ENCODE assay signal across 26 cellular contexts in genomic region chr3:190158261-190158660, GRCh38. TPM values are rescaled to one million over a fixed set of nuclear protein-coding genes. Genes with fewer than 3 reads are reported as not detected.
A peak's percentile ranks its signal among the peaks of the same experiment; 100 is the strongest.
DNase-seq lines count a peak whose midpoint lies in the region; ATAC-seq, FAIRE-seq and TF ChIP-seq lines count a peak whose summit lies in the region.
"Had no signal": no experiment of that assay in that cellular context is flagged by ENCODE, and none has a peak within 500 bp of the region (broad histone marks: within the 10 kb centered on the region; RNA-seq: fewer than 3 reads in every experiment).

No MANE protein-coding gene starts in this region.

- 0% methylated on average over 2 of the region's 2 CpGs for WGBS in GM12878 (ENCODE audit: insufficient coverage, insufficient replicate concordance, low lambda C conversion rate, missing lambda C conversion rate)

- in situ Hi-C loops in GM12878 (cut with MboI) = no loop called here

- no peak overlapping the region for H3K4me3 Mint-ChIP-seq in activated CD4-positive, alpha-beta memory T cell treated with anti-CD3 and anti-CD28 coated beads, Interleukin-2, amount 10 ng/mL, durations not matched to agents 7 days and 5 days
- H3K4me3 Mint-ChIP-seq: CD14-positive monocyte; CD4-positive, alpha-beta memory T cell; CD4-positive, CD25-positive, alpha-beta regulatory T cell; CD8-positive, alpha-beta memory T cell had no signal

- CTCF ChIA-PET in GM12878 (lab: Yijun Ruan, JAX) = interaction anchor here (0.9 to 1.5 kb wide), 2 partner anchors 191 to 196 kb away, joined by 3 read pairs; no protein-coding TSS in a partner anchor
- CTCF ChIA-PET in activated CD4-positive, alpha-beta memory T cell treated with anti-CD3 and anti-CD28 coated beads, Interleukin-2, amount 10 ng/mL, durations not matched to agents 7 days and 5 days (lab: Charles Lee) = no interaction called here

- no peaks in the 10 kb centered on the region for H3K27me3 ChIP-seq in GM12878 (replicated peaks in 1 of 2; ENCODE audit: control insufficient read depth in 2 of 2, insufficient read depth in 2 of 2, low read length in 1 of 2)
- H3K27me3 ChIP-seq in foreskin keratinocyte = no peaks in the 10 kb centered on the region
- H3K27me3 ChIP-seq in osteoblast (ENCODE audit: insufficient read depth, low read length) = no peaks in the 10 kb centered on the region
- no peaks in the 10 kb centered on the region for H3K27me3 ChIP-seq in vagina
- H3K27me3 ChIP-seq: BE2C, BLaER1 had no signal

- no peaks in the 10 kb centered on the region for H3K9me3 ChIP-seq in GM12878 (replicated peaks; ENCODE audit: control insufficient read depth, insufficient read depth, low read length)
- H3K9me3 ChIP-seq in osteoblast (ENCODE audit: low read depth, low read length) = no peaks in the 10 kb centered on the region
- H3K9me3 ChIP-seq in vagina = no peaks in the 10 kb centered on the region
- H3K9me3 ChIP-seq: BE2C had no signal

- H3K27me3 Mint-ChIP-seq in activated CD4-positive, alpha-beta memory T cell treated with anti-CD3 and anti-CD28 coated beads, Interleukin-2, amount 10 ng/mL, durations not matched to agents 7 days and 5 days = no peaks in the 10 kb centered on the region

- TF ChIP-seq POLR2A in GM12878 (IDR thresholded peaks at IDR 0.05; ENCODE audit: low read depth, low read length) (no peak), vagina (IDR thresholded peaks at IDR 0.05) (no peak)

- H3K9me3 Mint-ChIP-seq in activated CD4-positive, alpha-beta memory T cell treated with anti-CD3 and anti-CD28 coated beads, Interleukin-2, amount 10 ng/mL, durations not matched to agents 7 days and 5 days = no peaks in the 10 kb centered on the region

- SMC1A ChIA-PET in GM12878 (lab: Charles Lee; ENCODE audit: uncharacterized antibody, unreplicated experiment) = no interaction called here

- H3K4me3 ChIP-seq in GM12878 (no peak overlapping the region), osteoblast (ENCODE audit: insufficient read depth, low read length) (no peak overlapping the region), vagina (no peak overlapping the region)
- H3K4me3 ChIP-seq: BLaER1 had no signal

- TF ChIP-seq EP300 in GM12878 (IDR thresholded peaks at IDR 0.05; ENCODE audit: borderline replicate concordance in 1 of 2, control insufficient read depth in 1 of 2, low read depth in 2 of 2, low read length in 2 of 2) = no peak

- ATAC-seq in GM12878 (peak; percentile 28), foreskin keratinocyte (no peak)

- H3K4me2 ChIP-seq in GM12878 (ENCODE audit: control insufficient read depth, insufficient read depth) (no peak overlapping the region), osteoblast (ENCODE audit: insufficient read depth, low read length) (no peak overlapping the region)
- H3K4me2 ChIP-seq: BLaER1 had no signal

- no peaks in the 10 kb centered on the region for H3K36me3 ChIP-seq in GM12878 (ENCODE audit: control insufficient read depth in 2 of 2, insufficient read depth in 2 of 2, low read length in 1 of 2)
- H3K36me3 ChIP-seq in osteoblast (ENCODE audit: insufficient read depth, low read length) = no peaks in the 10 kb centered on the region
- no peaks in the 10 kb centered on the region for H3K36me3 ChIP-seq in vagina
- H3K36me3 ChIP-seq: BE2C, BLaER1 had no signal

- no peak for FAIRE-seq in GM12878 (lab: Jason Lieb, UNC)
- FAIRE-seq: A204.1, GM12891, GM19239 had no signal

- no peaks in the 10 kb centered on the region for H3K4me1 ChIP-seq in GM12878 (ENCODE audit: control insufficient read depth, insufficient read depth, low read length)
- peaks cover 15% of the 10 kb centered on the region for H3K4me1 ChIP-seq in foreskin keratinocyte
- H3K4me1 ChIP-seq in osteoblast (ENCODE audit: insufficient read depth, low read length) = peaks cover 23% of the 10 kb centered on the region
- no peaks in the 10 kb centered on the region for H3K4me1 ChIP-seq in vagina
- H3K4me1 ChIP-seq: BE2C, BLaER1 had no signal

- no peaks in the 10 kb centered on the region for H3K4me1 Mint-ChIP-seq in activated CD4-positive, alpha-beta memory T cell treated with anti-CD3 and anti-CD28 coated beads, Interleukin-2, amount 10 ng/mL, durations not matched to agents 7 days and 5 days
- H3K4me1 Mint-ChIP-seq: CD14-positive monocyte; CD4-positive, alpha-beta memory T cell; CD4-positive, CD25-positive, alpha-beta regulatory T cell; CD8-positive, alpha-beta memory T cell had no signal

- DNase-seq in GM12878 (ENCODE audit: low read depth, low spot score) (no peak), foreskin keratinocyte (no peak), osteoblast (ENCODE audit: insufficient read length, low spot score, missing footprints) (peak; percentile 54), vagina (ENCODE audit: extremely low spot score in 2 of 2) (no peak)
- DNase-seq in activated CD4-positive, alpha-beta memory T cell treated with anti-CD3 and anti-CD28 coated beads, Interleukin-2, amount 10 ng/mL, durations not matched to agents 7 days and 5 days = no peak
- DNase-seq in activated naive CD4-positive, alpha-beta T cell treated with Interleukin-2 at 50 U/mL for 16 hours = no peak
- DNase-seq: 8988T; ACHN; BE2C; C1 segment of cervical spinal cord; CD4-positive, alpha-beta memory T cell; CD4-positive, CD25-positive, alpha-beta regulatory T cell; CD8-positive, alpha-beta memory T cell; COR-L47; DMS 273 treated with DMSO at 0.1 percent for 48 hours; DMS153; DMS53; DMS79; DND-41; EL; GDM1 had no signal

- no peak overlapping the region for H3K27ac Mint-ChIP-seq in activated CD4-positive, alpha-beta memory T cell treated with anti-CD3 and anti-CD28 coated beads, Interleukin-2, amount 10 ng/mL, durations not matched to agents 7 days and 5 days
- H3K27ac Mint-ChIP-seq: CD14-positive monocyte; CD4-positive, alpha-beta memory T cell; CD4-positive, CD25-positive, alpha-beta regulatory T cell; CD8-positive, alpha-beta memory T cell had no signal

- intact Hi-C loops in GM12878 (cut with micrococcal nuclease; ENCODE audit: unreplicated experiment) (no loop called here), vagina (cut with DNase I) (no loop called here)

- H3K79me2 ChIP-seq in GM12878 (ENCODE audit: control insufficient read depth, insufficient read depth, low read length) (no peaks in the 10 kb centered on the region), osteoblast (ENCODE audit: insufficient read depth, low read length) (no peaks in the 10 kb centered on the region)

- H2AFZ ChIP-seq in GM12878 (ENCODE audit: control insufficient read depth, low read depth, low read length) (no peak overlapping the region), osteoblast (ENCODE audit: low read length) (no peak overlapping the region)

- no TSS peak for BruUV-seq in GM12878 (replicated peaks; lab: Mats Ljungman, UMichigan)

- RAD21 ChIA-PET in GM12878 (lab: Charles Lee; ENCODE audit: unreplicated experiment) = interaction anchor here (1.3 kb wide), 1 partner anchor 49 kb away, joined by 6 read pairs; no protein-coding TSS in a partner anchor

- POLR2A ChIA-PET in GM12878 (lab: Charles Lee) = no interaction called here
- POLR2A ChIA-PET in activated CD4-positive, alpha-beta memory T cell treated with anti-CD3 and anti-CD28 coated beads, Interleukin-2, amount 10 ng/mL, durations not matched to agents 7 days and 5 days (lab: Charles Lee) = no interaction called here

- H3K9ac ChIP-seq in GM12878 (ENCODE audit: control insufficient read depth, insufficient read depth, low read length) = no peak overlapping the region
- H3K9ac ChIP-seq: BLaER1 had no signal

- TF ChIP-seq CTCF in GM12878 (IDR thresholded peaks at IDR 0.05 in 2 of 3, conservative IDR thresholded peaks at IDR 0.05 in 1 of 3; ENCODE audit: control insufficient read depth in 2 of 3, extremely low read depth in 1 of 3, insufficient read depth in 1 of 3, low read depth in 3 of 3, low read length in 3 of 3) (no peak), foreskin keratinocyte (conservative IDR thresholded peaks at IDR 0.05) (no peak), osteoblast (IDR thresholded peaks at IDR 0.05; ENCODE audit: extremely low read depth, low read depth, low read length) (no peak), vagina (IDR thresholded peaks at IDR 0.05) (no peak)

- H4K20me1 ChIP-seq in GM12878 (ENCODE audit: control insufficient read depth, insufficient read depth) = no peaks in the 10 kb centered on the region
- H4K20me1 ChIP-seq in osteoblast (ENCODE audit: insufficient read depth, low read length) = no peaks in the 10 kb centered on the region
- H4K20me1 ChIP-seq: BLaER1 had no signal

- H3K27ac ChIP-seq in GM12878 (ENCODE audit: control insufficient read depth, insufficient read depth) = no peak overlapping the region
- peak overlapping the region; percentile 26 for H3K27ac ChIP-seq in foreskin keratinocyte
- H3K27ac ChIP-seq in osteoblast (ENCODE audit: low read depth, low read length) = peak overlapping the region; percentile 60
- no peak overlapping the region for H3K27ac ChIP-seq in vagina
- H3K27ac ChIP-seq: BLaER1 had no signal

- no peaks in the 10 kb centered on the region for H3K36me3 Mint-ChIP-seq in activated CD4-positive, alpha-beta memory T cell treated with anti-CD3 and anti-CD28 coated beads, Interleukin-2, amount 10 ng/mL, durations not matched to agents 7 days and 5 days (ENCODE audit: low read depth)
- H3K36me3 Mint-ChIP-seq: CD14-positive monocyte; CD4-positive, alpha-beta memory T cell; CD4-positive, CD25-positive, alpha-beta regulatory T cell; CD8-positive, alpha-beta memory T cell had no signal

- TF ChIP-seq RAD21 in GM12878 (IDR thresholded peaks at IDR 0.05; ENCODE audit: insufficient read depth, low read depth, low read length) = no peak

RNA-seq across cellular contexts. Expression of gene P3H2, which starts 37.6 kb away (rescaled TPM):
- total RNA-seq in GM12878 (2013; cell fraction: nucleolus; rRNA removed) = 161 and 165 TPM in 2 replicates
- 88.8 and 95.5 TPM in 2 replicates for total RNA-seq in GM12878 (2014; rRNA removed)
- 87.3 and 91.7 TPM in 2 replicates for total RNA-seq in GM12878 (2014; rRNA removed; fragmentation: Illumina TruSeq; extraction: Trizol)
- 68.3 and 69.4 TPM in 2 replicates for total RNA-seq in GM12878 (2021)
- 29.2 TPM for polyA plus RNA-seq in GM12878 (2011; ENCODE audit: low read depth)
- polyA plus RNA-seq in GM12878 (2011; rRNA removed) = 63.1 and 88.6 TPM in 2 replicates
- 34.7 and 48.4 TPM in 2 replicates for polyA plus RNA-seq in GM12878 (2011; cell fraction: cytosol; rRNA removed)
- 36.0 and 43.6 TPM in 2 replicates for polyA plus RNA-seq in GM12878 (2011; cell fraction: nucleus; rRNA removed)
- 41.4 and 41.6 TPM in 2 replicates for polyA plus RNA-seq in GM12878 (2012)
- polyA plus RNA-seq in GM12878 (2014; fragmentation: Illumina TruSeq; extraction: Trizol) = 84.9 and 116 TPM in 2 replicates
- 10 to 100 TPM; 27.0 to 36.7 TPM for polyA plus RNA-seq in GM12878 (2014; fragmentation: Nextera tagmentation; extraction: Ambion mirVana)
- polyA plus RNA-seq in GM12878 (2014; rRNA removed) = 69.3 and 83.6 TPM in 2 replicates
- 10 to 100 TPM; 82.7 to 97.6 TPM for polyA plus RNA-seq in GM12878 (2016; fragmentation: Nextera tagmentation; extraction: Ambion mirVana)
- polyA minus RNA-seq in GM12878 (2011; rRNA and poly(A)+ RNA removed) = 46.6 and 62.8 TPM in 2 replicates
- 16.6 and 23.6 TPM in 2 replicates for polyA minus RNA-seq in GM12878 (2011; cell fraction: cytosol; rRNA and poly(A)+ RNA removed)
- polyA minus RNA-seq in GM12878 (2011; cell fraction: nucleus; rRNA and poly(A)+ RNA removed) = 48.7 and 60.0 TPM in 2 replicates
- 42.3 and 86.8 TPM in 2 replicates for total RNA-seq in foreskin keratinocyte
- polyA plus RNA-seq in foreskin keratinocyte = 21.8 and 57.9 TPM in 2 replicates
- total RNA-seq in osteoblast = 8.3 and 13.4 TPM in 2 replicates
- not detected for total RNA-seq in activated CD4-positive, alpha-beta memory T cell treated with anti-CD3 and anti-CD28 coated beads, Interleukin-2, amount 10 ng/mL, durations not matched to agents 7 days and 5 days
- total RNA-seq in vagina = 41.7 TPM
- total RNA-seq: CD4-positive, alpha-beta memory T cell; CD4-positive, CD25-positive, alpha-beta regulatory T cell; CD8-positive, alpha-beta memory T cell had no signal
- polyA plus RNA-seq: CD4-positive, alpha-beta memory T cell; CD4-positive, CD25-positive, alpha-beta regulatory T cell; CD8-positive, alpha-beta memory T cell had no signal

Comparison
In these comparisons a context has a peak if more than half of its experiments do, and no peak if none do; other contexts are left out.
1. H3K27ac ChIP-seq: peak in foreskin keratinocyte (single experiment) and osteoblast (single experiment); none in GM12878 (single experiment) and vagina (single experiment).